ENCODE assay signal across 21 cellular contexts in the genomic region with DNA sequence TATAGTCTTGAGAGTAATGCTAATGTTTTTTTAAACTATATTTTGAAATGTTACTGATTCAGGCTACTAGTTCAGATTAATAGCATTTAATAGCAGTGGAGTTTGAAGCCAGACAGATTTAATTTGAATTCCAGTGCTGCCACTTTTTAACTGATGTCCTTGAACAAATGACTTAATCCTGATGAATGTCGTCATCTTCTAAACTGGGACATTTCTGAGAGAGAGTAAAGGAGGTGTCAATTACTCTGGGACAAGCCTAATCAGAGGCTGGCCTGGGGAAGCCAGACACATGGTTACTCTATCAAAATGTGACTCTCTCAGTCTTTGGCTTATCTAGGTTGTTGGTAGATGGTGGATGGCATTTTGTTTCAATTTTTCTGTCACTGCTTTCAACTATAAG.
DNase-seq lines count a peak whose midpoint lies in the region; ATAC-seq and TF ChIP-seq lines count a peak whose summit lies in the region.
"Had no signal": no experiment of that assay in that cellular context is flagged by ENCODE, and none has a peak within 500 bp of the region (broad histone marks: within the 10 kb centered on the region; RNA-seq: fewer than 3 reads in every experiment).

No MANE protein-coding gene starts in this region.

- H3K4me1 Mint-ChIP-seq in CD8-positive, alpha-beta memory T cell = no peaks in the 10 kb centered on the region
- H3K4me1 Mint-ChIP-seq: CD4-positive, CD25-positive, alpha-beta regulatory T cell had no signal

- H3K9ac ChIP-seq in GM23248 = no peak overlapping the region
- H3K9ac ChIP-seq in SK-N-SH = no peak overlapping the region
- no peak overlapping the region for H3K9ac ChIP-seq in mesendoderm (ENCODE audit: low read length)
- H3K9ac ChIP-seq: BLaER1 had no signal

- no peak overlapping the region for H4K8ac ChIP-seq in mesendoderm (ENCODE audit: low read depth, low read length)

- no peaks in the 10 kb centered on the region for H3K36me3 Mint-ChIP-seq in CD8-positive, alpha-beta memory T cell
- H3K36me3 Mint-ChIP-seq: CD4-positive, CD25-positive, alpha-beta regulatory T cell had no signal

- no peak overlapping the region for H2BK5ac ChIP-seq in mesendoderm (ENCODE audit: low read length)

- no peak overlapping the region for H3K23ac ChIP-seq in mesendoderm (ENCODE audit: low read length)

- H3K36me3 ChIP-seq in GM23248 (ENCODE audit: low read depth) = no peaks in the 10 kb centered on the region
- H3K36me3 ChIP-seq in SK-N-SH (replicated peaks in 1 of 2; ENCODE audit: control insufficient read depth in 1 of 2, insufficient read depth in 2 of 2, low read length in 1 of 2) = no peaks in the 10 kb centered on the region
- no peaks in the 10 kb centered on the region for H3K36me3 ChIP-seq in heart right ventricle
- no peaks in the 10 kb centered on the region for H3K36me3 ChIP-seq in mesendoderm (ENCODE audit: control insufficient read depth, insufficient read depth, low read length)
- H3K36me3 ChIP-seq in CD8-positive, alpha-beta memory T cell (ENCODE audit: insufficient read depth, low read length) = no peaks in the 10 kb centered on the region
- H3K36me3 ChIP-seq: BLaER1, SJSA1 had no signal

- H3K4me3 ChIP-seq in GM23248 (no peak overlapping the region), SK-N-SH (ENCODE audit: low read depth in 2 of 2, low read length in 1 of 2) (no peak overlapping the region), heart right ventricle (no peak overlapping the region), mesendoderm (ENCODE audit: low read length) (no peak overlapping the region)
- no peak overlapping the region for H3K4me3 ChIP-seq in CD8-positive, alpha-beta memory T cell (ENCODE audit: low read length)
- H3K4me3 ChIP-seq: BLaER1, SJSA1 had no signal

- no peak for TF ChIP-seq EP300 in SK-N-SH (IDR thresholded peaks at IDR 0.05; ENCODE audit: borderline replicate concordance in 1 of 2, low read depth in 1 of 2, low read length in 1 of 2)

- H3K18ac ChIP-seq in mesendoderm (ENCODE audit: low read length) = no peak overlapping the region

- H3K79me2 ChIP-seq in GM23248 (ENCODE audit: insufficient read depth) = no peaks in the 10 kb centered on the region
- H3K79me2 ChIP-seq in SK-N-SH (ENCODE audit: insufficient read depth) = no peaks in the 10 kb centered on the region
- H3K79me2 ChIP-seq in mesendoderm (ENCODE audit: control insufficient read depth, insufficient read depth, low read length) = no peaks in the 10 kb centered on the region

- intact Hi-C loops in heart right ventricle (cut with DNase I) = loop anchor here in 2 of 10 donors (10.0 kb wide), 1 partner anchor 60 kb away; no protein-coding TSS in a partner anchor

- H3K4me2 ChIP-seq in GM23248 (ENCODE audit: unreplicated experiment) (no peak overlapping the region), SK-N-SH (no peak overlapping the region), mesendoderm (ENCODE audit: low read length) (no peak overlapping the region)
- H3K4me2 ChIP-seq: BLaER1 had no signal

- TF ChIP-seq RAD21 in SK-N-SH (IDR thresholded peaks at IDR 0.05; ENCODE audit: low read length) = no peak

- H4K20me1 ChIP-seq in GM23248 (ENCODE audit: insufficient read depth) (no peaks in the 10 kb centered on the region), SK-N-SH (ENCODE audit: insufficient read depth) (no peaks in the 10 kb centered on the region)
- H4K20me1 ChIP-seq: BLaER1 had no signal

- H3K27ac Mint-ChIP-seq in CD8-positive, alpha-beta memory T cell = no peak overlapping the region
- H3K27ac Mint-ChIP-seq: CD4-positive, CD25-positive, alpha-beta regulatory T cell had no signal

- in situ Hi-C loops in GM23248 (cut with MboI) = no loop called here

- H3K9me2 ChIP-seq in GM23248 (ENCODE audit: insufficient read depth) (no peaks in the 10 kb centered on the region), SK-N-SH (no peaks in the 10 kb centered on the region)

- H2BK15ac ChIP-seq in mesendoderm (replicated peaks; ENCODE audit: low read depth) = no peak overlapping the region

- H3F3A ChIP-seq in GM23248 (ENCODE audit: insufficient read depth) (peaks cover 52% of the 10 kb centered on the region), SK-N-SH (replicated peaks; ENCODE audit: insufficient read depth) (peaks cover 50% of the 10 kb centered on the region)

- no peaks in the 10 kb centered on the region for H3K79me1 ChIP-seq in mesendoderm (ENCODE audit: low read length)

- H2BK120ac ChIP-seq in mesendoderm (ENCODE audit: low read depth, low read length) = no peak overlapping the region

- H3K27ac ChIP-seq in GM23248 (peak overlapping the region; percentile 60; the same call in 1 of the 2 replicates), SK-N-SH (ENCODE audit: low read depth in 2 of 2, low read length in 1 of 2) (peak overlapping the region in 1 of 2 experiments; percentile 80; a peak in 2 of 4 replicates), heart right ventricle (no peak overlapping the region), mesendoderm (ENCODE audit: low read depth, low read length) (no peak overlapping the region)
- H3K27ac ChIP-seq in CD8-positive, alpha-beta memory T cell (ENCODE audit: low read depth, low read length) = no peak overlapping the region
- H3K27ac ChIP-seq: BLaER1, SJSA1 had no signal

- no peak overlapping the region for H3K4ac ChIP-seq in mesendoderm (ENCODE audit: low read depth, low read length)

- H4K5ac ChIP-seq in mesendoderm (ENCODE audit: low read length) = no peak overlapping the region

- H3K27me3 Mint-ChIP-seq in CD8-positive, alpha-beta memory T cell = peaks cover 0 to 2% of the 10 kb centered on the region in 2 donors
- H3K27me3 Mint-ChIP-seq: CD4-positive, CD25-positive, alpha-beta regulatory T cell had no signal

- TF ChIP-seq CTCF in SK-N-SH (IDR thresholded peaks at IDR 0.05) (no peak), heart right ventricle (IDR thresholded peaks at IDR 0.05) (no peak)

- H3K56ac ChIP-seq in mesendoderm (ENCODE audit: low read length) = no peak overlapping the region

- H3K9me3 Mint-ChIP-seq in CD8-positive, alpha-beta memory T cell = no peaks in the 10 kb centered on the region

- H3K4me3 Mint-ChIP-seq in CD8-positive, alpha-beta memory T cell = no peak overlapping the region
- H3K4me3 Mint-ChIP-seq: CD4-positive, CD25-positive, alpha-beta regulatory T cell had no signal

- H3K9me3 ChIP-seq in GM23248 (ENCODE audit: low read depth) = no peaks in the 10 kb centered on the region
- no peaks in the 10 kb centered on the region for H3K9me3 ChIP-seq in SK-N-SH
- peaks cover 0 to 4% (median 0%) of the 10 kb centered on the region in 11 donors for H3K9me3 ChIP-seq in heart right ventricle
- H3K9me3 ChIP-seq in CD8-positive, alpha-beta memory T cell (ENCODE audit: low read length) = no peaks in the 10 kb centered on the region
- H3K9me3 ChIP-seq: BLaER1, SJSA1 had no signal

- peak overlapping the region; percentile 41; the same call in 1 of the 2 replicates for H2AFZ ChIP-seq in GM23248
- peak overlapping the region; percentile 42; the same call in 1 of the 2 replicates for H2AFZ ChIP-seq in SK-N-SH (ENCODE audit: low read depth)

- ATAC-seq in heart right ventricle (peak in 5 of 8 donors; percentile 38 to 86 (median 67)), GM18502 (IDR thresholded peaks at IDR 0.05; ENCODE audit: poor library complexity, unreplicated experiment) (no peak)
- ATAC-seq: HepG2 had no signal

- peaks cover 51% of the 10 kb centered on the region for H3K4me1 ChIP-seq in GM23248 (ENCODE audit: insufficient read depth)
- peaks cover 28 to 35% of the 10 kb centered on the region in 2 experiments for H3K4me1 ChIP-seq in SK-N-SH (ENCODE audit: control insufficient read depth in 1 of 2, insufficient read depth in 2 of 2, low read depth in 1 of 2, low read length in 1 of 2)
- H3K4me1 ChIP-seq in heart right ventricle = peaks cover 0 to 11% (median 0%) of the 10 kb centered on the region in 9 donors
- H3K4me1 ChIP-seq in mesendoderm (ENCODE audit: control insufficient read depth, low read depth, low read length) = no peaks in the 10 kb centered on the region
- no peaks in the 10 kb centered on the region for H3K4me1 ChIP-seq in CD8-positive, alpha-beta memory T cell (ENCODE audit: insufficient read depth, low read length)
- H3K4me1 ChIP-seq: BLaER1 had no signal

- CTCF ChIA-PET in SK-N-SH (lab: Yijun Ruan, JAX) = no interaction called here
- CTCF ChIA-PET in CD8-positive, alpha-beta memory T cell (lab: Charles Lee) = no interaction called here

- DNase-seq in GM23248 (no peak), SK-N-SH (no peak), heart right ventricle (no peak), mesendoderm (peak; percentile 47), GM19240 (ENCODE audit: insufficient read length, low spot score) (no peak)
- no peak for DNase-seq in activated naive CD4-positive, alpha-beta T cell treated with anti-CD3 and anti-CD28 coated beads, Interleukin-2, amount 50 U/mL, for 16 hours
- no peak for DNase-seq in CD8-positive, alpha-beta memory T cell
- DNase-seq: CD4-positive, CD25-positive, alpha-beta regulatory T cell; KBM-7; MV-4-11; NCI-H1105; NCI-H1436 treated with DMSO at 0.1 percent for 48 hours; NCI-H187 treated with DMSO at 0.1 percent for 48 hours; NCI-H2171 treated with DMSO at 0.1 percent for 48 hours; NCI-H345; NCI-H524; NCI-H774 had no signal

- H2AK5ac ChIP-seq in mesendoderm (ENCODE audit: low read length) = no peak overlapping the region

- 18 to 29% methylated on average over 1 of the region's 1 CpG for WGBS in GM23248 (ENCODE audit: low coverage in 1 of 2, low lambda C conversion rate in 2 of 2, missing lambda C conversion rate in 2 of 2), 2 experiments
- WGBS in SK-N-SH (ENCODE audit: low lambda C conversion rate) = 76% methylated on average over 1 of the region's 1 CpG
- 25 to 30% methylated on average over 1 of the region's 1 CpG for WGBS in heart right ventricle, 2 donors
- no CpG with 5 or more reads among the region's 1 CpG for WGBS in mesendoderm (ENCODE audit: extremely low coverage, insufficient coverage, low lambda C conversion rate)

- POLR2A ChIA-PET in SK-N-SH (lab: Yijun Ruan, JAX) = no interaction called here
- POLR2A ChIA-PET in CD8-positive, alpha-beta memory T cell (lab: Charles Lee) = no interaction called here

- H3K27me3 ChIP-seq in GM23248 (replicated peaks; ENCODE audit: insufficient read depth) (no peaks in the 10 kb centered on the region), SK-N-SH (ENCODE audit: insufficient read depth) (no peaks in the 10 kb centered on the region), heart right ventricle (no peaks in the 10 kb centered on the region), mesendoderm (ENCODE audit: insufficient read depth, low read length, poor library complexity) (no peaks in the 10 kb centered on the region)
- H3K27me3 ChIP-seq in CD8-positive, alpha-beta memory T cell (ENCODE audit: insufficient read depth, low read length, poor library complexity, severe bottlenecking) = no peaks in the 10 kb centered on the region
- H3K27me3 ChIP-seq: BLaER1, SJSA1 had no signal

TF ChIP-seq in SK-N-SH, 30 proteins besides CTCF, POLR2A, EP300 and RAD21 (continues in another document):
- TF ChIP-seq SMC3 (IDR thresholded peaks at IDR 0.05; ENCODE audit: low read depth, low read length) (no peak), YY1 (IDR thresholded peaks at IDR 0.05; ENCODE audit: low read depth) (no peak)
